8 cellular contexts compared by ENCODE assay signal in the genomic region with DNA sequence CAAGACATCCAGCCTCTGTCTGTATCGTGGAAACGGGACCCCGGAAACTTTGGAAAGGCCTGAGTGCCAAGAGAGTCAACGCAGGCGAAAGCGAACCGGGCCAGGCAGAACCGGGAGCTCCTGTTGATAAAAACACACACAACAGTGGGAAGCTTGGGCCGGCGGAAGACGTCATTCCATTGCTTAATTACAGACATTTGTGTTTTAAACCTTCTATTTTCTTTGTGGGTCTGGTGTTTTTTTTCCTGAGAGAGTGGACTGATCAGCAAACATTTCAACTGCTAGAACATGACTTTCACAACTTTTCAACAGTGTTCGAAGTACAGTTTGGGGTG. TPM values are rescaled to one million over a fixed set of nuclear protein-coding genes. Genes with fewer than 3 reads are reported as not detected.
DNase-seq lines count a peak whose midpoint lies in the region; ATAC-seq and TF ChIP-seq lines count a peak whose summit lies in the region.

No MANE protein-coding gene starts in this region.

- peak overlapping the region; percentile 73 for H3K4me3 ChIP-seq in MM.1S (ENCODE audit: low read length)

- peak overlapping the region; percentile 5 for H3K27ac Mint-ChIP-seq in endothelial cell (ENCODE audit: unreplicated experiment)
- peak overlapping the region; percentile 86 to 95 for H3K27ac Mint-ChIP-seq in natural killer cell treated with Interleukin-12 subunit alpha and Interleukin-12 subunit beta and Interleukin-15 and Interleukin-18, amount 100 ng/mL, for 72 hours

- H3K9me3 Mint-ChIP-seq in endothelial cell (ENCODE audit: unreplicated experiment) = no peaks in the 10 kb centered on the region
- no peaks in the 10 kb centered on the region for H3K9me3 Mint-ChIP-seq in natural killer cell treated with Interleukin-12 subunit alpha and Interleukin-12 subunit beta and Interleukin-15 and Interleukin-18, amount 100 ng/mL, for 72 hours

- no peaks in the 10 kb centered on the region for H3K9me3 ChIP-seq in MM.1S (replicated peaks; ENCODE audit: insufficient read depth, low read length)

- H4K20me1 ChIP-seq in MM.1S (ENCODE audit: insufficient read depth, low read length) = no peaks in the 10 kb centered on the region

- H2AFZ ChIP-seq in MM.1S (ENCODE audit: low read length) = peak overlapping the region; percentile 84

- H3K4me1 ChIP-seq in MM.1S (ENCODE audit: low read length) = peaks cover 12% of the 10 kb centered on the region

- H3K9me2 ChIP-seq in MM.1S (replicated peaks; ENCODE audit: insufficient read depth, low read length) = no peaks in the 10 kb centered on the region

- H3K27me3 ChIP-seq in MM.1S (replicated peaks; ENCODE audit: insufficient read depth, low read length) = 0 out of 2 replicates have a peak, but pooled peaks cover 4% of the 10 kb centered on the region

- peak overlapping the region; percentile 91 for H3K4me3 Mint-ChIP-seq in endothelial cell (ENCODE audit: unreplicated experiment)
- peak overlapping the region; percentile 95 for H3K4me3 Mint-ChIP-seq in natural killer cell treated with Interleukin-12 subunit alpha and Interleukin-12 subunit beta and Interleukin-15 and Interleukin-18, amount 100 ng/mL, for 72 hours

- H3F3A ChIP-seq in MM.1S (ENCODE audit: insufficient read depth, low read length) = peaks cover 9% of the 10 kb centered on the region

- peak overlapping the region; percentile 41; the same call in 1 of the 2 replicates for H3K9ac ChIP-seq in MM.1S (ENCODE audit: low read length)

- no peak overlapping the region for H3K27ac ChIP-seq in MM.1S (ENCODE audit: low read length)

- no peak for TF ChIP-seq CTCF in MM.1S (IDR thresholded peaks at IDR 0.05; ENCODE audit: low read length)
- no peak for TF ChIP-seq CTCF in endothelial cell (IDR thresholded peaks at IDR 0.05; ENCODE audit: unreplicated experiment)

- peak; percentile 32 for DNase-seq in AG20443 (ENCODE audit: low spot score)
- no peak for DNase-seq in MM.1S
- no peak for DNase-seq in endothelial cell (ENCODE audit: low spot score)
- no peak for DNase-seq in natural killer cell treated with Interleukin-12 subunit alpha and Interleukin-12 subunit beta and Interleukin-15 and Interleukin-18, amount 100 ng/mL, for 72 hours (ENCODE audit: low spot score)
- no peak for DNase-seq in NOMO-1 (lab: John Stamatoyannopoulos, UW; ENCODE audit: unreplicated experiment in 2 of 2)

- peaks cover 8% of the 10 kb centered on the region for H3K4me1 Mint-ChIP-seq in endothelial cell (ENCODE audit: unreplicated experiment)
- peaks cover 33% of the 10 kb centered on the region in 2 donors for H3K4me1 Mint-ChIP-seq in natural killer cell treated with Interleukin-12 subunit alpha and Interleukin-12 subunit beta and Interleukin-15 and Interleukin-18, amount 100 ng/mL, for 72 hours (ENCODE audit: low read depth in 2 of 2)

- peaks cover 8% of the 10 kb centered on the region for H3K27me3 Mint-ChIP-seq in endothelial cell (ENCODE audit: unreplicated experiment)
- peaks cover 0 to 2% of the 10 kb centered on the region in 2 donors for H3K27me3 Mint-ChIP-seq in natural killer cell treated with Interleukin-12 subunit alpha and Interleukin-12 subunit beta and Interleukin-15 and Interleukin-18, amount 100 ng/mL, for 72 hours

- H3K4me2 ChIP-seq in MM.1S (ENCODE audit: low read depth, low read length) = peak overlapping the region; percentile 99

- no peaks in the 10 kb centered on the region for H3K79me2 ChIP-seq in MM.1S (ENCODE audit: low read length)

- no peak for ATAC-seq in natural killer cell treated with Interleukin-12 subunit alpha and Interleukin-12 subunit beta and Interleukin-15 and Interleukin-18, amount 100 ng/mL, for 72 hours
- ATAC-seq in HG03135 (IDR thresholded peaks at IDR 0.05; ENCODE audit: unreplicated experiment) (no peak), HG03442 (IDR thresholded peaks at IDR 0.05; ENCODE audit: unreplicated experiment) (no peak), GM21515 (IDR thresholded peaks at IDR 0.05; ENCODE audit: unreplicated experiment) (no peak)

- H3K36me3 Mint-ChIP-seq in endothelial cell (ENCODE audit: low read depth, unreplicated experiment) = no peaks in the 10 kb centered on the region
- no peaks in the 10 kb centered on the region for H3K36me3 Mint-ChIP-seq in natural killer cell treated with Interleukin-12 subunit alpha and Interleukin-12 subunit beta and Interleukin-15 and Interleukin-18, amount 100 ng/mL, for 72 hours

- no peaks in the 10 kb centered on the region for H3K36me3 ChIP-seq in MM.1S (replicated peaks; ENCODE audit: insufficient read depth, low read length)

RNA-seq across cellular contexts. Expression of gene RNF157, which starts 0.9 kb away (rescaled TPM):
- 18.7 TPM for total RNA-seq in endothelial cell (ENCODE audit: unreplicated experiment)
- total RNA-seq in natural killer cell treated with Interleukin-12 subunit alpha and Interleukin-12 subunit beta and Interleukin-15 and Interleukin-18, amount 100 ng/mL, for 72 hours = 100 to 1,000 TPM in 1 of 2 donors, 10 to 100 TPM in 1; 46.6 to 124 TPM

RNA-seq across cellular contexts. Expression of gene UBALD2, which starts 24.0 kb away (rescaled TPM):
- total RNA-seq in endothelial cell (ENCODE audit: unreplicated experiment) = 90.4 TPM
- total RNA-seq in natural killer cell treated with Interleukin-12 subunit alpha and Interleukin-12 subunit beta and Interleukin-15 and Interleukin-18, amount 100 ng/mL, for 72 hours = 100 to 1,000 TPM; 216 to 262 TPM
